In the genomic region with DNA sequence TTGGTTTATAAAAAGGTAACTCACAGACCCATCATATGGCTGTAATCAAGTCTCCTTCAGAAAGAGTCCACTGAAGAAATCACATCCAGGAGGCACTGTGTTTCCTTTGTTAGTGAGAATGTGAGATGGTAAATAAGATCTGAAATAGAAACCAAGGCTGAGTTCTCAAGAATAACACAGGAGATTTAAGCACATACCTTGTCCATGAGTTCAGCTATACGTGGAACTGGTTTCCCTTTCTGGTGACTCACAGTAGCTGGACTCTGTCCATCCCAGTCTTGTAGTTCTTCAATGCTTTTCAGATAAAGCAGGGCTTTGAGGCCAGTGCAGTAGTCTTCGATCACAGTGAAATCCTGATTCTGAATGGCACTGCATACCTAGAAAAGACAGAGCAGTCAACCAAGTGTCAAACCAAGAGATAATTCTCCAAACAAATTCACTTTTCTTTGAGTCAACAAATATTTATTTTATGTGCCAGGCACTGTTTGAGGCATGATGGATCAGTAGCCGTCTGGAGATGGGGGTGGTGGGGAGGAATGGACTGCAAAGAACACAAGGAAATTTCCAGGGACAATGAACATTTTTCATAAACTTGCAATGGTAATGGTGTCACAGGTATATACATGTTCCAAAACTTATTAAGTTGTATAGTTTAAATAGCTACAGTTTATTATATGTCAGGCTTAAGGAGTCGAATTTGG, we compare ENCODE assay signal across 11 cellular contexts.
A peak's percentile ranks its signal among the peaks of the same experiment; 100 is the strongest.
DNase-seq lines count a peak whose midpoint lies in the region.
"Had no signal": no experiment of that assay in that cellular context is flagged by ENCODE, and none has a peak within 500 bp of the region (broad histone marks: within the 10 kb centered on the region; RNA-seq: fewer than 3 reads in every experiment).

No MANE protein-coding gene starts in this region.

- H4K12ac ChIP-seq in trophoblast cell (ENCODE audit: low read depth, low read length) = no peak overlapping the region

- peaks cover 0 to 2% of the 10 kb centered on the region in 2 experiments for H3K4me1 ChIP-seq in trophoblast cell (ENCODE audit: control insufficient read depth in 1 of 2, insufficient read depth in 2 of 2, low read length in 2 of 2)
- H3K4me1 ChIP-seq: right atrium auricular region had no signal

- H3K27ac ChIP-seq in trophoblast cell (ENCODE audit: low read depth, low read length) = peak overlapping the region; percentile 29
- H3K27ac ChIP-seq: right atrium auricular region had no signal

- no CpG with 5 or more reads among the region's 4 CpGs for WGBS in trophoblast cell (ENCODE audit: extremely low coverage, insufficient coverage, insufficient read length)

- H3K79me1 ChIP-seq in trophoblast cell (ENCODE audit: low read length) = no peaks in the 10 kb centered on the region

- no peaks in the 10 kb centered on the region for H3K27me3 ChIP-seq in trophoblast cell (ENCODE audit: insufficient read depth, low read length)
- H3K27me3 ChIP-seq: right atrium auricular region had no signal

- H3K36me3 ChIP-seq in trophoblast cell (ENCODE audit: control insufficient read depth in 1 of 2, insufficient read depth in 2 of 2, low read length in 2 of 2) = no peaks in the 10 kb centered on the region

- no peak overlapping the region for H4K8ac ChIP-seq in trophoblast cell (ENCODE audit: low read depth, low read length)

- H3K4ac ChIP-seq in trophoblast cell (ENCODE audit: low read depth, low read length) = no peak overlapping the region

- H2BK120ac ChIP-seq in trophoblast cell (ENCODE audit: insufficient read depth, low read length, poor library complexity) = no peak overlapping the region

- no peak overlapping the region for H2BK5ac ChIP-seq in trophoblast cell (ENCODE audit: low read depth, low read length, poor library complexity)

- H2AK5ac ChIP-seq in trophoblast cell (ENCODE audit: low read length) = no peak overlapping the region

- no peak overlapping the region for H3K4me3 ChIP-seq in trophoblast cell (ENCODE audit: low read depth, low read length)
- H3K4me3 ChIP-seq: right atrium auricular region had no signal

- H3K14ac ChIP-seq in trophoblast cell (ENCODE audit: low read length) = no peak overlapping the region

- DNase-seq in Daoy (ENCODE audit: low read depth) (peak; percentile 95), RKO (ENCODE audit: low spot score) (peak; percentile 59), fibroblast of gingiva (ENCODE audit: low read depth) (peak; percentile 83), trophoblast cell (peak; percentile 47 to 52), GM19240 (ENCODE audit: insufficient read length, low spot score) (no peak), RPMI8226 (no peak), DMS79 (lab: John Stamatoyannopoulos, UW) (no peak), NCI-H2081 (lab: John Stamatoyannopoulos, UW) (no peak)
- DNase-seq: activated CD8-positive, alpha-beta T cell treated with anti-CD3 and anti-CD28 coated beads, Interleukin-2, amount 10 ng/mL, durations not matched to agents 7 days and 5 days; NCI-H1105 had no signal

- H3K79me2 ChIP-seq in trophoblast cell (ENCODE audit: control insufficient read depth, insufficient read depth, low read length, poor library complexity) = no peaks in the 10 kb centered on the region

- no peak overlapping the region for H2BK12ac ChIP-seq in trophoblast cell (ENCODE audit: low read length)

- no peak overlapping the region for H3K9ac ChIP-seq in trophoblast cell (ENCODE audit: low read length)

- no peaks in the 10 kb centered on the region for H3K9me3 ChIP-seq in trophoblast cell (ENCODE audit: insufficient read depth, low read depth, low read length)
- H3K9me3 ChIP-seq: right atrium auricular region had no signal

- no peak overlapping the region for H2AFZ ChIP-seq in trophoblast cell (ENCODE audit: insufficient read depth, low read length, poor library complexity)

- no peak overlapping the region for H3K18ac ChIP-seq in trophoblast cell (ENCODE audit: low read length)

- no peak overlapping the region for H4K91ac ChIP-seq in trophoblast cell (ENCODE audit: low read depth, low read length)

- H3K23ac ChIP-seq in trophoblast cell (ENCODE audit: low read length) = no peak overlapping the region

- H3K4me2 ChIP-seq in trophoblast cell (ENCODE audit: low read length) = peak overlapping the region; percentile 21

Comparison
In these comparisons a context has a peak if more than half of its experiments do, and no peak if none do; other contexts are left out.
1. DNase-seq: peak in Daoy (single experiment), RKO (single experiment), fibroblast of gingiva (single experiment) and trophoblast cell (2 of 2); none in GM19240 (single experiment), RPMI8226 (single experiment), DMS79 (single experiment) and NCI-H2081 (0 of 2).